In genomic region chr9:70046274-70047070, GRCh38 we compare ENCODE assay signal across 13 cellular contexts. TPM values are rescaled to one million over a fixed set of nuclear protein-coding genes. Genes with fewer than 3 reads are reported as not detected.
A peak's percentile ranks its signal among the peaks of the same experiment; 100 is the strongest.
DNase-seq lines count a peak whose midpoint lies in the region; ATAC-seq, FAIRE-seq and TF ChIP-seq lines count a peak whose summit lies in the region.
"Had no signal": no experiment of that assay in that cellular context is flagged by ENCODE, and none has a peak within 500 bp of the region (broad histone marks: within the 10 kb centered on the region; RNA-seq: fewer than 3 reads in every experiment).

No MANE protein-coding gene starts in this region.

- no peaks in the 10 kb centered on the region for H4K20me1 ChIP-seq in KMS-11 (ENCODE audit: insufficient read depth)

- in situ Hi-C loops in transverse colon (cut with MboI; ENCODE audit: low pct_ligation_motif_present in 1 of 4, low pct_unique_long_range_greater_than_20kb in 1 of 4, low sequenced_read_pairs in 3 of 4) = no loop called here

- H3K4me1 ChIP-seq in KMS-11 (ENCODE audit: low read depth, poor library complexity, severe bottlenecking) = peaks cover 7% of the 10 kb centered on the region
- peaks cover 5 to 10% of the 10 kb centered on the region in 2 donors for H3K4me1 ChIP-seq in mucosa of rectum (ENCODE audit: control insufficient read depth in 2 of 2, insufficient read depth in 2 of 2, low read length in 2 of 2)
- peaks cover 9 to 58% (median 17%) of the 10 kb centered on the region in 4 donors for H3K4me1 ChIP-seq in transverse colon

- H3K9me3 ChIP-seq in mucosa of rectum (ENCODE audit: control insufficient read depth in 2 of 2, low read length in 2 of 2) (no peaks in the 10 kb centered on the region), transverse colon (no peaks in the 10 kb centered on the region)

- TF ChIP-seq POLR2A in transverse colon (IDR thresholded peaks at IDR 0.05) = no peak

- intact Hi-C loops in transverse colon (cut with DNase I; ENCODE audit: low total_unique reads) = loop anchor here (2.0 to 10.0 kb wide), 2 partner anchors 368 to 506 kb away; partner anchors contain the start of gene KLF9

- H3K36me3 ChIP-seq in KMS-11 (ENCODE audit: insufficient read depth) (no peaks in the 10 kb centered on the region), bronchial epithelial cell (ENCODE audit: control insufficient read depth, insufficient read depth, low read length) (no peaks in the 10 kb centered on the region), mucosa of rectum (ENCODE audit: control insufficient read depth in 2 of 2, insufficient read depth in 2 of 2, low read length in 2 of 2) (no peaks in the 10 kb centered on the region), transverse colon (no peaks in the 10 kb centered on the region)

- no peak for TF ChIP-seq EP300 in transverse colon (IDR thresholded peaks at IDR 0.05; ENCODE audit: low read depth)

- H3K4me2 ChIP-seq in KMS-11 = no peak overlapping the region

- no peak for ATAC-seq in GM18909 (IDR thresholded peaks at IDR 0.05; ENCODE audit: poor library complexity, unreplicated experiment)
- ATAC-seq: stimulated activated naive CD8-positive, alpha-beta T cell treated with anti-CD3 and anti-CD28 coated beads, Interleukin-15, amount 100 ng/mL, for 72 hours had no signal

- H3K9ac ChIP-seq in KMS-11 (no peak overlapping the region), mucosa of rectum (ENCODE audit: low read depth in 1 of 2, low read length in 2 of 2) (no peak overlapping the region)

- H3K4me3 ChIP-seq in KMS-11 (IDR thresholded peaks at IDR 0.05; ENCODE audit: insufficient read depth, low read depth, low read length) = no peak overlapping the region
- H3K4me3 ChIP-seq in bronchial epithelial cell (ENCODE audit: low read depth, low read length) = no peak overlapping the region
- peak overlapping the region; percentile 30 to 69 for H3K4me3 ChIP-seq in mucosa of rectum (ENCODE audit: low read length in 2 of 2)
- peak overlapping the region in 3 of 4 donors; percentile 13 to 64 (median 47) for H3K4me3 ChIP-seq in transverse colon

- FAIRE-seq in bronchial epithelial cell (lab: Jason Lieb, UNC) = peak; percentile 83
- FAIRE-seq: D721Med had no signal

- peak; percentile 84 for DNase-seq in bronchial epithelial cell (ENCODE audit: low read depth)
- no peak for DNase-seq in transverse colon
- DNase-seq in NCI-H2227 (lab: John Stamatoyannopoulos, UW; ENCODE audit: unreplicated experiment) = no peak
- no peak for DNase-seq in activated naive CD4-positive, alpha-beta T cell treated with Interleukin-2 at 50 U/mL for 16 hours
- no peak for DNase-seq in 8988T
- DNase-seq: activated gamma-delta T cell treated with Interleukin-2 at 50 U/mL for 16 hours; naive B cell; stimulated activated CD4-positive, alpha-beta T cell treated with anti-CD3 and anti-CD28 coated beads, Interleukin-2, amount 100 ng/mL, for 48 hours; stimulated activated naive CD8-positive, alpha-beta T cell treated with anti-CD3 and anti-CD28 coated beads, Interleukin-15, amount 100 ng/mL, for 72 hours had no signal

- H3K27me3 ChIP-seq in KMS-11 (ENCODE audit: insufficient read depth, low read depth) (no peaks in the 10 kb centered on the region), bronchial epithelial cell (ENCODE audit: control insufficient read depth, insufficient read depth, low read length) (no peaks in the 10 kb centered on the region), mucosa of rectum (ENCODE audit: control insufficient read depth in 2 of 2, insufficient read depth in 2 of 2, low read length in 2 of 2) (peaks cover 10 to 14% of the 10 kb centered on the region in 2 donors), transverse colon (peaks cover 21% of the 10 kb centered on the region)

- WGBS in transverse colon (ENCODE audit: low coverage in 1 of 2), 2 donors = 49% methylated on average over 7 of the region's 7 CpGs; no CpG with 5 or more reads in 1 of the 2 donors

- H3K27ac ChIP-seq in KMS-11 = no peak overlapping the region
- peak overlapping the region; percentile 3 to 19 for H3K27ac ChIP-seq in mucosa of rectum (ENCODE audit: low read depth in 2 of 2, low read length in 2 of 2)
- peak overlapping the region; percentile 83 to 92 (median 88) for H3K27ac ChIP-seq in transverse colon

- H3K79me2 ChIP-seq in KMS-11 (ENCODE audit: insufficient read depth, low read depth) = no peaks in the 10 kb centered on the region

- TF ChIP-seq CTCF in KMS-11 (conservative IDR thresholded peaks at IDR 0.05; ENCODE audit: low read depth, low read length) (no peak), bronchial epithelial cell (IDR thresholded peaks at IDR 0.05; ENCODE audit: insufficient read depth, low read length, severe bottlenecking) (no peak), transverse colon (IDR thresholded peaks at IDR 0.05) (no peak)

- peak overlapping the region; percentile 10; the same call in 1 of the 2 replicates for H2AFZ ChIP-seq in KMS-11 (ENCODE audit: low read depth)

RNA-seq across cellular contexts. Expression of gene MAMDC2, which starts 2.8 kb away (rescaled TPM):
- total RNA-seq in bronchial epithelial cell = 0.26 and 0.53 TPM in 2 replicates
- total RNA-seq in transverse colon = 10 to 100 TPM in 3 of 4 donors, 1 to 10 TPM in 1; 7.4 to 40.5 (median 28.9) TPM

Comparison
In these comparisons a context has a peak if more than half of its experiments do, and no peak if none do; other contexts are left out.
1. H3K4me3 ChIP-seq: peak in mucosa of rectum (2 of 2) and transverse colon (3 of 4); none in KMS-11 (single experiment) and bronchial epithelial cell (single experiment).